Comparison of ENCODE assay signal across 9 cellular contexts in the genomic region with DNA sequence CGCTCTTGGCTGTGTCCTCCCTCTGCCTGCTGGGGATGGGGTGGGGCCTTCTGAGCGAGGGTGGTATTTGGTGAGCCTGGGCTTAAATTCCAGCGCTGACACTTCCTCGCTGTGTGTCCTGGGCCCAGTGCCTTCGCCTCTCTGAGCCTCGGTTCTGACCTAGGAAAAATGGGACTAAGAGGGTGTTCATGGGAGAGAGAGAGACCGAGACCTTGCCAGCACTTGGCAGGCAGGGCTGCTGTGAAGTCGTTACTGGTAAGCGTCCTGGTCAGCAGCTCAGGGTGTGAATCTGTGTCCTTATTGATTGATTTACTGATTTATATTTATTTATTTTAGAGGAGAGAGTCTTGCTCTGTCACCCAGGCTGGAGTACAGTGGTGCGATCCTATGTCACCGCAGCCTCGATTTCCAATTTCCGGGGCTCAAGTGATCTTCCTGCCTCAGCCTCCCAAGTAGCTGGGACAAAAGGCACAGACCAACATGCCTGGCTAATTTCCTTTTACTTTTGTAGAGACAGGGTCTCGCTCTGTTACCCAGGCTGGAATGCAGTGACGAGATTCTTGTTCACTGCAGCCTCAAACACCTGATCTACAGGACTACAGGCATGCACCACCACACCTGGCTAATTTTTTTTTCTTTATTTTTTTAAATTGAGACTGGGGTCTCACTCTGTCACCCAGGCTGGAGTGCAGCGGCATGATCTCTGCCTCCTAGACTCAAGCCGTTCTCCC. TPM values are rescaled to one million over a fixed set of nuclear protein-coding genes. Genes with fewer than 3 reads are reported as not detected.
DNase-seq lines count a peak whose midpoint lies in the region; ATAC-seq and TF ChIP-seq lines count a peak whose summit lies in the region.
"Had no signal": no experiment of that assay in that cellular context is flagged by ENCODE, and none has a peak within 500 bp of the region (broad histone marks: within the 10 kb centered on the region; RNA-seq: fewer than 3 reads in every experiment).

No MANE protein-coding gene starts in this region.

- H3K4me3 ChIP-seq in BE2C (ENCODE audit: low read depth, low read length), result peak overlapping the region; percentile 71
- peak overlapping the region; percentile 93; the same call in 1 of the 2 replicates for H3K4me3 ChIP-seq in PC-9

- H3K4me2 ChIP-seq in PC-9, result peak overlapping the region; percentile 95

- H3K4me1 Mint-ChIP-seq in effector memory CD8-positive, alpha-beta T cell (ENCODE audit: low read depth in 2 of 2), result peaks cover 51 to 53% of the 10 kb centered on the region in 2 donors
- peaks cover 25% of the 10 kb centered on the region for H3K4me1 Mint-ChIP-seq in neural crest cell

- no peaks in the 10 kb centered on the region for H3K27me3 Mint-ChIP-seq in effector memory CD8-positive, alpha-beta T cell
- H3K27me3 Mint-ChIP-seq in neural crest cell (ENCODE audit: low read depth), result peaks cover 12% of the 10 kb centered on the region

- no peak for TF ChIP-seq CTCF in BE2C (IDR thresholded peaks at IDR 0.05; ENCODE audit: low read depth, low read length)
- no peak for TF ChIP-seq CTCF in PC-9 (conservative IDR thresholded peaks at IDR 0.05)
- TF ChIP-seq CTCF in neural crest cell (conservative IDR thresholded peaks at IDR 0.05), result no peak

- H3K27me3 ChIP-seq in BE2C (no peaks in the 10 kb centered on the region), PC-9 (ENCODE audit: insufficient read depth, low read depth) (no peaks in the 10 kb centered on the region; the same call in 1 of the 2 replicates)

- peaks cover 33% of the 10 kb centered on the region for H3F3A ChIP-seq in PC-9 (ENCODE audit: insufficient read depth, low read depth)

- POLR2A ChIA-PET in PC-9 (lab: Charles Lee; ENCODE audit: unreplicated experiment), result interaction anchor here (0.6 to 0.9 kb wide), 4 partner anchors 29 to 1641 kb away, joined by 3 to 5 read pairs (median 4); partner anchors contain the start of gene ASF1B

- H3K4me3 Mint-ChIP-seq in effector memory CD8-positive, alpha-beta T cell, result peak overlapping the region; percentile 73 to 74
- H3K4me3 Mint-ChIP-seq in neural crest cell, result peak overlapping the region; percentile 78

- H3K9me2 ChIP-seq in PC-9 (ENCODE audit: insufficient read depth), result no peaks in the 10 kb centered on the region

- BruUV-seq in PC-9 (replicated peaks; lab: Mats Ljungman, UMichigan), result no TSS peak

- peaks cover 66% of the 10 kb centered on the region for H3K79me2 ChIP-seq in PC-9 (ENCODE audit: low read depth)

- H3K4me1 ChIP-seq in BE2C, result no peaks in the 10 kb centered on the region
- peaks cover 24% of the 10 kb centered on the region for H3K4me1 ChIP-seq in PC-9 (replicated peaks; ENCODE audit: insufficient read depth)

- ATAC-seq in effector memory CD8-positive, alpha-beta T cell (replicated peaks), result no peak
- ATAC-seq in HG03045 (IDR thresholded peaks at IDR 0.05; ENCODE audit: unreplicated experiment) (no peak), left lobe of liver (no peak), GM21381 (IDR thresholded peaks at IDR 0.05; ENCODE audit: unreplicated experiment) (no peak)

- intact Hi-C loops in PC-9 (cut with micrococcal nuclease; ENCODE audit: unreplicated experiment), result loop anchor here (1.0 to 10.0 kb wide), 2 partner anchors 16 to 59 kb away; partner anchors contain the start of genes DDX39A and GIPC1

- H3K27ac ChIP-seq in PC-9, result peak overlapping the region; percentile 51

- H4K20me1 ChIP-seq in PC-9 (ENCODE audit: insufficient read depth), result peaks cover 50% of the 10 kb centered on the region

- H2AFZ ChIP-seq in PC-9, result no peak overlapping the region

- CTCF ChIA-PET in PC-9 (lab: Charles Lee), result interaction anchor here (0.6 kb wide), 1 partner anchor 581 kb away, joined by 4 read pairs; no protein-coding TSS in a partner anchor

- H3K36me3 ChIP-seq in BE2C, result no peaks in the 10 kb centered on the region
- H3K36me3 ChIP-seq in PC-9 (ENCODE audit: low read depth), result no peaks in the 10 kb centered on the region

- H3K9me3 ChIP-seq in BE2C, result no peaks in the 10 kb centered on the region
- H3K9me3 ChIP-seq in PC-9 (ENCODE audit: insufficient read depth, low read depth), result no peaks in the 10 kb centered on the region

- peak overlapping the region; percentile 84 to 87 for H3K27ac Mint-ChIP-seq in effector memory CD8-positive, alpha-beta T cell
- H3K27ac Mint-ChIP-seq in neural crest cell (ENCODE audit: unreplicated experiment), result no peak overlapping the region

- H3K36me3 Mint-ChIP-seq in effector memory CD8-positive, alpha-beta T cell (ENCODE audit: insufficient read depth), result peaks cover 24% of the 10 kb centered on the region
- H3K36me3 Mint-ChIP-seq in neural crest cell (ENCODE audit: low read depth), result no peaks in the 10 kb centered on the region

- DNase-seq in BE2C (no peak), PC-9 (no peak), neural crest cell (ENCODE audit: low read depth, low spot score) (no peak), left lobe of liver (ENCODE audit: low spot score) (no peak), DMS79 treated with DMSO at 0.1 percent for 48 hours (lab: John Stamatoyannopoulos, UW) (no peak)
- no peak for DNase-seq in effector memory CD8-positive, alpha-beta T cell
- DNase-seq: NCI-H748 treated with DMSO at 0.1 percent for 48 hours had no signal

- H3K9me3 Mint-ChIP-seq in effector memory CD8-positive, alpha-beta T cell, result no peaks in the 10 kb centered on the region
- H3K9me3 Mint-ChIP-seq in neural crest cell, result no peaks in the 10 kb centered on the region

RNA-seq across cellular contexts. Expression of gene PKN1, which starts 2.4 kb away (rescaled TPM):
- 283 TPM for polyA plus RNA-seq in BE2C (2012; ENCODE audit: insufficient read depth, insufficient read length, low read depth)
- 257 and 417 TPM in 2 replicates for total RNA-seq in PC-9 (2021)
- 118 and 126 TPM in 2 replicates for total RNA-seq in neural crest cell
- total RNA-seq in left lobe of liver, result 32.4 TPM

RNA-seq across cellular contexts. Expression of gene DDX39A, which starts 16.3 kb away (rescaled TPM):
- polyA plus RNA-seq in BE2C (2012; ENCODE audit: insufficient read depth, insufficient read length, low read depth), result 374 TPM
- total RNA-seq in PC-9 (2021) (66.5 and 67.4 TPM in 2 replicates), neural crest cell (131 and 132 TPM in 2 replicates), left lobe of liver (18.0 TPM)

RNA-seq across cellular contexts. Expression of gene PTGER1, which starts 39.7 kb away (rescaled TPM):
- 29.0 TPM for polyA plus RNA-seq in BE2C (2012; ENCODE audit: insufficient read depth, insufficient read length, low read depth)
- total RNA-seq in PC-9 (2021) (1.4 TPM in 2 replicates), neural crest cell (0.27 and 0.40 TPM in 2 replicates), left lobe of liver (0.13 TPM)

RNA-seq across cellular contexts. Expression of gene ADGRE5, which starts 54.2 kb away (rescaled TPM):
- polyA plus RNA-seq in BE2C (2012; ENCODE audit: insufficient read depth, insufficient read length, low read depth), result 26.7 TPM
- total RNA-seq in PC-9 (2021), result 61.1 and 68.2 TPM in 2 replicates
- 0.91 and 1.4 TPM in 2 replicates for total RNA-seq in neural crest cell
- 11.7 TPM for total RNA-seq in left lobe of liver
